Comparison of ENCODE assay signal across 25 cellular contexts in the genomic region with DNA sequence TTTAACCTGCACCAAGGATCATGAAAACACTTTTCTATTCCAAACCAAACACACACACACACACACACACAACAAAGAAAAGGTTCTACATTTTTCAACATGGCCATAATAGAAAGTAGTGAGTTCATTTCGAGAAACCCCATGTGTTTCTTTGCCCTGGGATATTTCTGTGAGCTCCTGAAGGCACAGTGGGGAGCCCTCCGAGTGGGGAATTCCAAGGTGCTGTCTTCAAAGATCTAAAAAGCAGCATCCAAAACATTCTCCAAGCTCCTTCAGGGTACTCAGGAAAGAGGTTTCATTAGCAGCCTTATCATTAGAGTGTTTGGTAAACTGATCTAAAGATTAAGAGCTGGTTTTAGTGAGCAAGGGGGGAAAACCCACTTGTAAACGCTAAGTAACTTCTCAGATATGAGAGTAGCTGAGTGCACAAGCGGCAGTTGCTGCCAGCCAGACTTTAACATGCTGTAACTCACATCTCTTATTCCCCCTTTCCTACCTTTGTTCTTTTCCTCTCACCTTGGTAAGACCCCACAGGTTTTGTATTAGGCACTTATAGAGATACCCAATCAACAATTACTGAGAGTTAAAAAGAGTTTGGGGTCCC. TPM values are rescaled to one million over a fixed set of nuclear protein-coding genes. Genes with fewer than 3 reads are reported as not detected.
"Had no signal": no experiment of that assay in that cellular context is flagged by ENCODE, and none has a peak within 500 bp of the region (broad histone marks: within the 10 kb centered on the region; RNA-seq: fewer than 3 reads in every experiment).

No MANE protein-coding gene starts in this region.

- H3K27me3 Mint-ChIP-seq: activated CD4-positive, alpha-beta memory T cell treated with anti-CD3 and anti-CD28 coated beads for 36 hours; activated naive CD8-positive, alpha-beta T cell treated with anti-CD3 and anti-CD28 coated beads, Interleukin-2, amount 10 ng/mL, durations not matched to agents 7 days and 5 days had no signal

- H3K27ac Mint-ChIP-seq: activated CD4-positive, alpha-beta memory T cell treated with anti-CD3 and anti-CD28 coated beads for 36 hours; activated naive CD4-positive, alpha-beta T cell treated with anti-CD3 and anti-CD28 coated beads for 36 hours; activated naive CD8-positive, alpha-beta T cell treated with anti-CD3 and anti-CD28 coated beads, Interleukin-2, amount 10 ng/mL, durations not matched to agents 7 days and 5 days; memory B cell had no signal

- H3K36me3 Mint-ChIP-seq: activated CD4-positive, alpha-beta memory T cell treated with anti-CD3 and anti-CD28 coated beads for 36 hours; activated naive CD8-positive, alpha-beta T cell treated with anti-CD3 and anti-CD28 coated beads, Interleukin-2, amount 10 ng/mL, durations not matched to agents 7 days and 5 days; memory B cell had no signal

- H3K4me3 ChIP-seq: heart right ventricle, right lobe of liver, skin epidermis, stomach, suprapubic skin, tibial nerve had no signal

- H3K27ac ChIP-seq: heart right ventricle, parathyroid adenoma, right lobe of liver, stomach, suprapubic skin, tibial nerve had no signal

- H3K9ac ChIP-seq: parathyroid adenoma had no signal

- H2AFZ ChIP-seq: parathyroid adenoma had no signal

- DNase-seq: activated CD4-positive, alpha-beta memory T cell treated with anti-CD3 and anti-CD28 coated beads for 36 hours; activated CD4-positive, alpha-beta T cell treated with anti-CD3 and anti-CD28 coated beads for 48 hours; activated naive CD4-positive, alpha-beta T cell treated with anti-CD3 and anti-CD28 coated beads for 36 hours; activated naive CD8-positive, alpha-beta T cell treated with anti-CD3 and anti-CD28 coated beads, Interleukin-2, amount 10 ng/mL, durations not matched to agents 7 days and 5 days; activated T-cell treated with anti-CD3 and anti-CD28 coated beads, Interleukin-2, amount 50 U/mL, for 48 hours; amniotic stem cell; cerebellar nuclear complex; cortex of kidney; heart right ventricle; islet precursor cell; left colon; nephron progenitor cell; nucleus accumbens; right lobe of liver; stimulated activated CD4-positive, alpha-beta T cell treated with anti-CD3 and anti-CD28 coated beads, Interleukin-1b, Interleukin-23, amount 100 ng/mL, for 48 hours; stomach had no signal

- H3K4me1 Mint-ChIP-seq: activated naive CD8-positive, alpha-beta T cell treated with anti-CD3 and anti-CD28 coated beads, Interleukin-2, amount 10 ng/mL, durations not matched to agents 7 days and 5 days; memory B cell; nephron progenitor cell had no signal

- H3K79me2 ChIP-seq: parathyroid adenoma had no signal

- H3K27me3 ChIP-seq: heart right ventricle, right lobe of liver, stomach, suprapubic skin, tibial nerve had no signal

- H3K36me3 ChIP-seq: heart right ventricle, right lobe of liver, stomach, suprapubic skin, tibial nerve had no signal

- H3K9me3 Mint-ChIP-seq: activated CD4-positive, alpha-beta memory T cell treated with anti-CD3 and anti-CD28 coated beads for 36 hours; activated naive CD8-positive, alpha-beta T cell treated with anti-CD3 and anti-CD28 coated beads, Interleukin-2, amount 10 ng/mL, durations not matched to agents 7 days and 5 days; nephron progenitor cell had no signal

- H3K9me3 ChIP-seq: heart right ventricle, right lobe of liver, stomach, suprapubic skin, tibial nerve had no signal

- ATAC-seq: heart right ventricle, left colon, right lobe of liver had no signal

- H3K4me3 Mint-ChIP-seq: activated CD4-positive, alpha-beta memory T cell treated with anti-CD3 and anti-CD28 coated beads for 36 hours; activated naive CD4-positive, alpha-beta T cell treated with anti-CD3 and anti-CD28 coated beads for 36 hours; activated naive CD8-positive, alpha-beta T cell treated with anti-CD3 and anti-CD28 coated beads, Interleukin-2, amount 10 ng/mL, durations not matched to agents 7 days and 5 days; memory B cell; nephron progenitor cell had no signal

- H3K4me1 ChIP-seq: parathyroid adenoma, right lobe of liver, stomach, suprapubic skin, tibial nerve had no signal

RNA-seq across cellular contexts. Expression of gene ZC3H11B, which starts 38.3 kb away (rescaled TPM):
- total RNA-seq: bronchial epithelial cell, epithelial cell of proximal tubule, fibroblast of villous mesenchyme, left colon, stomach, urinary bladder had no signal
- polyA plus RNA-seq: stomach had no signal
